In genomic region chr10:2949948-2950354, GRCh38 we compare ENCODE assay signal across 8 cellular contexts.
DNase-seq lines count a peak whose midpoint lies in the region; ATAC-seq and TF ChIP-seq lines count a peak whose summit lies in the region.

No MANE protein-coding gene starts in this region.

- H3K4me1 ChIP-seq in left lung, result no peaks in the 10 kb centered on the region
- H3K4me1 ChIP-seq in ovary (ENCODE audit: insufficient read depth), result no peaks in the 10 kb centered on the region

- no peak overlapping the region for H3K4me3 ChIP-seq in left lung
- no peak overlapping the region for H3K4me3 ChIP-seq in ovary

- H3K36me3 ChIP-seq in left lung (no peaks in the 10 kb centered on the region), ovary (no peaks in the 10 kb centered on the region)

- WGBS in ovary, 3 donors, result 85 to 91% (median 86%) methylated on average over 20 of the region's 20 CpGs

- ATAC-seq in GM18520 (IDR thresholded peaks at IDR 0.05; ENCODE audit: unreplicated experiment), result peak; percentile 68
- ATAC-seq in HG02678 (IDR thresholded peaks at IDR 0.05; ENCODE audit: unreplicated experiment), result peak; percentile 47
- ATAC-seq in left lung, result no peak

- no peak for TF ChIP-seq POLR2A in ovary (IDR thresholded peaks at IDR 0.05)

- intact Hi-C loops in left lung (cut with DNase I), result no loop called here
- intact Hi-C loops in ovary (cut with DNase I), result no loop called here

- TF ChIP-seq CTCF in left lung (IDR thresholded peaks at IDR 0.05), result no peak
- TF ChIP-seq CTCF in ovary (IDR thresholded peaks at IDR 0.05), result no peak

- H3K27me3 ChIP-seq in left lung (no peaks in the 10 kb centered on the region), ovary (no peaks in the 10 kb centered on the region)

- H3K9me3 ChIP-seq in left lung, result no peaks in the 10 kb centered on the region
- no peaks in the 10 kb centered on the region for H3K9me3 ChIP-seq in ovary

- no peak for TF ChIP-seq EP300 in ovary (IDR thresholded peaks at IDR 0.05)

- no peak overlapping the region for H3K27ac ChIP-seq in left lung
- H3K27ac ChIP-seq in ovary, result no peak overlapping the region

- DNase-seq in SW480 (ENCODE audit: low spot score), result peak; percentile 57
- peak; percentile 38 for DNase-seq in stimulated activated CD4-positive, alpha-beta T cell treated with anti-CD3 and anti-CD28 coated beads, Interleukin-12 subunit alpha, Interleukin-12 subunit beta, amount 100 ng/mL, for 4 hours
- no peak for DNase-seq in left lung
- no peak for DNase-seq in NCI-H2081 treated with DMSO at 0.1 percent for 48 hours (lab: John Stamatoyannopoulos, UW)
- DNase-seq in NCI-H510A treated with DMSO at 0.1 percent for 48 hours (lab: John Stamatoyannopoulos, UW), result no peak
- no peak for DNase-seq in ovary

Comparison
In these comparisons a context has a peak if more than half of its experiments do, and no peak if none do; other contexts are left out.
1. DNase-seq: peak in SW480 (single experiment) and stimulated activated CD4-positive, alpha-beta T cell treated with anti-CD3 and anti-CD28 coated beads, Interleukin-12 subunit alpha, Interleukin-12 subunit beta, amount 100 ng/mL, for 4 hours (single experiment); none in left lung (0 of 2), NCI-H2081 treated with DMSO at 0.1 percent for 48 hours (single experiment), NCI-H510A treated with DMSO at 0.1 percent for 48 hours (single experiment) and ovary (0 of 5).